In genomic region chr5:151072234-151073025, GRCh38 we compare ENCODE assay signal across 10 cellular contexts. TPM values are rescaled to one million over a fixed set of nuclear protein-coding genes. Genes with fewer than 3 reads are reported as not detected.
DNase-seq lines count a peak whose midpoint lies in the region; ATAC-seq and FAIRE-seq lines count a peak whose summit lies in the region.
"Had no signal": no experiment of that assay in that cellular context is flagged by ENCODE, and none has a peak within 500 bp of the region (broad histone marks: within the 10 kb centered on the region; RNA-seq: fewer than 3 reads in every experiment).

No MANE protein-coding gene starts in this region.

- DNase-seq in ELR (ENCODE audit: low read depth) (peak; percentile 95), RCC 7860 (ENCODE audit: low spot score) (peak; percentile 96), renal cortical epithelial cell (ENCODE audit: low read depth) (peak; percentile 99), NCI-H146 (lab: John Stamatoyannopoulos, UW) (no peak), hippocampal formation (lab: John Stamatoyannopoulos, UW) (no peak), UCSD-AML1 (lab: John Stamatoyannopoulos, UW; ENCODE audit: unreplicated experiment) (no peak), cerebellum (ENCODE audit: low spot score) (no peak)
- DNase-seq: activated gamma-delta T cell had no signal

- peak; percentile 77 for ATAC-seq in esophagus mucosa

- FAIRE-seq in RCC 7860 (lab: Jason Lieb, UNC) = peak; percentile 80
- FAIRE-seq: GM12892 had no signal

RNA-seq across cellular contexts. Expression of gene TNIP1, which starts 8.4 kb away (rescaled TPM):
- total RNA-seq in esophagus mucosa = 71.5 TPM
- 402 and 506 TPM in 2 replicates for total RNA-seq in renal cortical epithelial cell
- total RNA-seq in cerebellum = 18.3 TPM

RNA-seq across cellular contexts. Expression of gene GPX3, which starts 52.0 kb away (rescaled TPM):
- total RNA-seq in esophagus mucosa = 125 TPM
- 5.2 and 102 TPM in 2 replicates for total RNA-seq in renal cortical epithelial cell
- total RNA-seq in cerebellum = 2.6 TPM

Comparison
In these comparisons a context has a peak if more than half of its experiments do, and no peak if none do; other contexts are left out.
1. DNase-seq: peak in ELR (single experiment), RCC 7860 (single experiment) and renal cortical epithelial cell (single experiment); none in NCI-H146 (single experiment), hippocampal formation (0 of 2), UCSD-AML1 (single experiment) and cerebellum (single experiment).